Comparison of ENCODE assay signal across 9 cellular contexts in the genomic region with DNA sequence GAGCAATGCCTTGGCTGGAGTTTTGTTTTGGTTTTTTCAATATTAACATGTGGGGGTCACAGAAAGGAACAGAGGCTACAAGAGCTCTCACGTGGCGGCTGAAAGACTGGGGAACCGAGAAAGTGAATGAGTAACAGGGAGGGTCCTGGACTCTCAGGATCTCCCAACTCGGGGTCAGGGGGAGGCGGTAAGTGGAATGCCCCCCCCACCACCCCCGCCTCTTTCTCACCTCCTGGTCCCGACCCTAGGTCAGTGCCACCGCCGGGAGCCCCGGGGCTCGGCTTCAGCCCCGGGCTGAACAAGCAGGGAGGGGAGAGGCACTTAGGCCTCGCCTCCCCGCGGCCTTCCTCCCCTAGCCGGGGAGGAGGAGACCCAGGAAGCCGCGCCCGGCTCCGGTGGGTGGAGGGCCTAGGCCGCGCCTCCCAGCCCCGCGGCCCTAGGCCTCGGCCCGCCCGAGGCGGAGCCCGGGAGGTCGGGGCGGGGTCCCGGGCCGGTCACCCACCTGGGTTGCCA. TPM values are rescaled to one million over a fixed set of nuclear protein-coding genes. Genes with fewer than 3 reads are reported as not detected.
DNase-seq lines count a peak whose midpoint lies in the region; ATAC-seq, FAIRE-seq and TF ChIP-seq lines count a peak whose summit lies in the region.
"Not testable (repeated sequence)": the region's sequence is repeated elsewhere in the genome, so short reads cannot be mapped to it uniquely, and the experiment has no call there.
"Had no signal": no experiment of that assay in that cellular context is flagged by ENCODE, and none has a peak within 500 bp of the region (broad histone marks: within the 10 kb centered on the region; RNA-seq: fewer than 3 reads in every experiment).

No MANE protein-coding gene starts in this region.

- TF ChIP-seq EP300 in transverse colon (IDR thresholded peaks at IDR 0.05; ENCODE audit: low read depth) = not testable (repeated sequence)

- H3K27ac ChIP-seq in prostate gland = peak overlapping the region; percentile 91 to 93
- peak overlapping the region; percentile 96 to 100 (median 98) for H3K27ac ChIP-seq in transverse colon

- not testable (repeated sequence) for H3K27me3 ChIP-seq in prostate gland (replicated peaks; ENCODE audit: insufficient read depth); transverse colon

- H3K36me3 ChIP-seq in prostate gland, transverse colon: not testable (repeated sequence)

- DNase-seq in GM12891 (ENCODE audit: insufficient read length, low spot score) = not testable (repeated sequence)
- DNase-seq in NCI-H128 (lab: John Stamatoyannopoulos, UW; ENCODE audit: unreplicated experiment) (peak; percentile 2), left ventricle myocardium superior (peak; percentile 91), prostate gland (ENCODE audit: low spot score) (peak; percentile 57), transverse colon (peak; percentile 90)
- DNase-seq in T-helper 2 cell treated with Interferon-gamma antibody and Interleukin-4, amounts not matched to agents 5 μg/mL and 100 μg/mL, for 36 hours (ENCODE audit: low spot score) = peak; percentile 86
- peak; percentile 86 for DNase-seq in activated naive CD8-positive, alpha-beta T cell treated with anti-CD3 and anti-CD28 coated beads, Interleukin-2, amount 50 U/mL, for 24 hours

- not testable (repeated sequence) for H3K36me3 Mint-ChIP-seq in T-helper 2 cell treated with Interferon-gamma antibody and Interleukin-4, amounts not matched to agents 5 μg/mL and 100 μg/mL, for 36 hours (ENCODE audit: low read depth); activated naive CD8-positive, alpha-beta T cell treated with anti-CD3 and anti-CD28 coated beads, Interleukin-2, amount 50 U/mL, for 24 hours (ENCODE audit: low read depth)

- not testable (repeated sequence) for H3K4me1 ChIP-seq in prostate gland (replicated peaks)
- H3K4me1 ChIP-seq in transverse colon = peaks cover 4 to 16% (median 8%) of the 10 kb centered on the region in 4 donors

- intact Hi-C loops in left ventricle myocardium superior (cut with micrococcal nuclease); prostate gland (cut with DNase I); transverse colon (cut with DNase I; ENCODE audit: low total_unique reads): not testable (repeated sequence)

- H3K4me3 Mint-ChIP-seq in T-helper 2 cell treated with Interferon-gamma antibody and Interleukin-4, amounts not matched to agents 5 μg/mL and 100 μg/mL, for 36 hours = peak overlapping the region; percentile 89
- peak overlapping the region; percentile 100 for H3K4me3 Mint-ChIP-seq in activated naive CD8-positive, alpha-beta T cell treated with anti-CD3 and anti-CD28 coated beads, Interleukin-2, amount 50 U/mL, for 24 hours

- WGBS in prostate gland = 0% methylated on average over 5 of the region's 33 CpGs
- WGBS in transverse colon (ENCODE audit: low coverage in 1 of 2), 2 donors = 1% methylated on average over 10 of the region's 33 CpGs; no CpG with 5 or more reads in 1 of the 2 donors

- FAIRE-seq in GM12891 (lab: Jason Lieb, UNC) = not testable (repeated sequence)

- H3K27me3 Mint-ChIP-seq in T-helper 2 cell treated with Interferon-gamma antibody and Interleukin-4, amounts not matched to agents 5 μg/mL and 100 μg/mL, for 36 hours (ENCODE audit: low read depth); activated naive CD8-positive, alpha-beta T cell treated with anti-CD3 and anti-CD28 coated beads, Interleukin-2, amount 50 U/mL, for 24 hours: not testable (repeated sequence)

- ATAC-seq in HG02798 (IDR thresholded peaks at IDR 0.05; ENCODE audit: poor library complexity, unreplicated experiment) (peak; percentile 90), left ventricle myocardium superior (peak; percentile 97)
- peak; percentile 97 for ATAC-seq in activated naive CD8-positive, alpha-beta T cell treated with anti-CD3 and anti-CD28 coated beads, Interleukin-2, amount 50 U/mL, for 24 hours

- in situ Hi-C loops in transverse colon (cut with MboI; ENCODE audit: low pct_ligation_motif_present in 1 of 4, low pct_unique_long_range_greater_than_20kb in 1 of 4, low sequenced_read_pairs in 3 of 4) = not testable (repeated sequence)

- peak overlapping the region; percentile 80 for H3K27ac Mint-ChIP-seq in T-helper 2 cell treated with Interferon-gamma antibody and Interleukin-4, amounts not matched to agents 5 μg/mL and 100 μg/mL, for 36 hours
- peak overlapping the region; percentile 97 for H3K27ac Mint-ChIP-seq in activated naive CD8-positive, alpha-beta T cell treated with anti-CD3 and anti-CD28 coated beads, Interleukin-2, amount 50 U/mL, for 24 hours

- peak overlapping the region; percentile 57 to 74 for H3K4me3 ChIP-seq in prostate gland
- peak overlapping the region; percentile 47 to 95 (median 83) for H3K4me3 ChIP-seq in transverse colon

- TF ChIP-seq CTCF in prostate gland (IDR thresholded peaks at IDR 0.05); transverse colon (IDR thresholded peaks at IDR 0.05): not testable (repeated sequence)

- H3K4me1 Mint-ChIP-seq in T-helper 2 cell treated with Interferon-gamma antibody and Interleukin-4, amounts not matched to agents 5 μg/mL and 100 μg/mL, for 36 hours (ENCODE audit: low read depth) = peaks cover 15% of the 10 kb centered on the region
- peaks cover 33% of the 10 kb centered on the region for H3K4me1 Mint-ChIP-seq in activated naive CD8-positive, alpha-beta T cell treated with anti-CD3 and anti-CD28 coated beads, Interleukin-2, amount 50 U/mL, for 24 hours

- H3K9me3 Mint-ChIP-seq in T-helper 2 cell treated with Interferon-gamma antibody and Interleukin-4, amounts not matched to agents 5 μg/mL and 100 μg/mL, for 36 hours; activated naive CD8-positive, alpha-beta T cell treated with anti-CD3 and anti-CD28 coated beads, Interleukin-2, amount 50 U/mL, for 24 hours: not testable (repeated sequence)

- TF ChIP-seq POLR2A in GM12891 (IDR thresholded peaks at IDR 0.05; ENCODE audit: low read depth, low read length); prostate gland (IDR thresholded peaks at IDR 0.05); transverse colon (IDR thresholded peaks at IDR 0.05): not testable (repeated sequence)

- H3K9me3 ChIP-seq in prostate gland, transverse colon: not testable (repeated sequence)

TF ChIP-seq in GM12891, 5 proteins besides CTCF, POLR2A, EP300 and RAD21:
- peak; percentile 42 for TF ChIP-seq SPI1 (IDR thresholded peaks at IDR 0.05; ENCODE audit: low read depth, low read length)

RNA-seq across cellular contexts. Expression of a gene that starts 20.6 kb away (rescaled TPM):
- polyA plus RNA-seq in GM12891 (2012; ENCODE audit: low read depth, missing spikeins) = 26.4 TPM
- total RNA-seq in left ventricle myocardium superior (29.3 TPM), prostate gland (10 to 100 TPM; 32.9 to 46.4 TPM), transverse colon (10 to 100 TPM; 25.8 to 41.1 (median 33.0) TPM)

RNA-seq across cellular contexts. Expression of a gene that starts 35.8 kb away (rescaled TPM):
- 18.0 TPM for polyA plus RNA-seq in GM12891 (2012; ENCODE audit: low read depth, missing spikeins)
- total RNA-seq in left ventricle myocardium superior (26.4 TPM), prostate gland (10 to 100 TPM; 40.3 to 59.4 TPM), transverse colon (10 to 100 TPM; 32.5 to 62.9 (median 40.3) TPM)

RNA-seq across cellular contexts. Expression of a gene that starts 40.1 kb away (rescaled TPM):
- 1.2 TPM for polyA plus RNA-seq in GM12891 (2012; ENCODE audit: low read depth, missing spikeins)
- total RNA-seq in left ventricle myocardium superior (not detected), prostate gland (10 to 100 TPM in 1 of 2 donors, 1 to 10 TPM in 1; 3.5 to 23.5 TPM), transverse colon (1 to 10 TPM in 1 of 4 donors, not detected in 3; 6.3 TPM)
- total RNA-seq: T-helper 1 cell treated with Interleukin-12 subunit alpha and Interleukin-12 subunit beta and Interleukin-4 antibody, amounts not matched to agents 30 ng/mL and 1 ng/mL, for 36 hours had no signal

RNA-seq across cellular contexts. Expression of a gene that starts 47.8 kb away (rescaled TPM):
- polyA plus RNA-seq in GM12891 (2012; ENCODE audit: low read depth, missing spikeins) = 80.3 TPM
- total RNA-seq in left ventricle myocardium superior (2.5 TPM), prostate gland (1 to 10 TPM; 3.0 to 4.2 TPM), transverse colon (1 to 10 TPM; 2.8 to 9.8 (median 4.8) TPM)
